ENCODE assay signal across 1 cellular context in genomic region chr16:67917852-67918236, GRCh38.
TF ChIP-seq lines count a peak whose summit lies in the region.

No MANE protein-coding gene starts in this region.

TF ChIP-seq in K562, 482 proteins besides CTCF, POLR2A, EP300 and RAD21 (continued from another document):
- TF ChIP-seq, protein P1, sequence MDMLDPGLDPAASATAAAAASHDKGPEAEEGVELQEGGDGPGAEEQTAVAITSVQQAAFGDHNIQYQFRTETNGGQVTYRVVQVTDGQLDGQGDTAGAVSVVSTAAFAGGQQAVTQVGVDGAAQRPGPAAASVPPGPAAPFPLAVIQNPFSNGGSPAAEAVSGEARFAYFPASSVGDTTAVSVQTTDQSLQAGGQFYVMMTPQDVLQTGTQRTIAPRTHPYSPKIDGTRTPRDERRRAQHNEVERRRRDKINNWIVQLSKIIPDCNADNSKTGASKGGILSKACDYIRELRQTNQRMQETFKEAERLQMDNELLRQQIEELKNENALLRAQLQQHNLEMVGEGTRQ (CRISPR knock-in tag; IDR thresholded peaks at IDR 0.05), result no peak
- TF ChIP-seq ZNF140 (CRISPR knock-in tag; IDR thresholded peaks at IDR 0.05) (no peak), MTA3 (IDR thresholded peaks at IDR 0.05; ENCODE audit: borderline replicate concordance) (no peak), E2F5 (CRISPR knock-in tag; IDR thresholded peaks at IDR 0.05) (no peak), ZNF592 (IDR thresholded peaks at IDR 0.05) (no peak), RBM25 (IDR thresholded peaks at IDR 0.05; ENCODE audit: low read depth, low read length, severe bottlenecking) (no peak), ZNF263 (CRISPR knock-in tag; IDR thresholded peaks at IDR 0.05; ENCODE audit: borderline replicate concordance) (no peak), HMGXB4 (CRISPR knock-in tag; IDR thresholded peaks at IDR 0.05) (no peak), POU5F1 (IDR thresholded peaks at IDR 0.05; ENCODE audit: borderline replicate concordance, low read depth, low read length, partially characterized antibody) (no peak), PHB2 (IDR thresholded peaks at IDR 0.05; ENCODE audit: low read depth) (no peak), ZNF408 (CRISPR knock-in tag; IDR thresholded peaks at IDR 0.05; ENCODE audit: low read depth) (no peak), ZKSCAN3 (CRISPR knock-in tag; IDR thresholded peaks at IDR 0.05) (no peak), ZNF224 (CRISPR knock-in tag; IDR thresholded peaks at IDR 0.05) (no peak), ZNF830 (CRISPR knock-in tag; IDR thresholded peaks at IDR 0.05) (no peak), ZNF431 (CRISPR knock-in tag; IDR thresholded peaks at IDR 0.05) (no peak), LEF1 (IDR thresholded peaks at IDR 0.05) (no peak), RCOR1 (IDR thresholded peaks at IDR 0.05; ENCODE audit: borderline replicate concordance in 1 of 2, low read depth in 2 of 2, low read length in 2 of 2) (0 out of 4 replicates have a peak, but pooled peaks of 1 of the 2 experiments have one; percentile 48)
- TF ChIP-seq, protein P2, sequence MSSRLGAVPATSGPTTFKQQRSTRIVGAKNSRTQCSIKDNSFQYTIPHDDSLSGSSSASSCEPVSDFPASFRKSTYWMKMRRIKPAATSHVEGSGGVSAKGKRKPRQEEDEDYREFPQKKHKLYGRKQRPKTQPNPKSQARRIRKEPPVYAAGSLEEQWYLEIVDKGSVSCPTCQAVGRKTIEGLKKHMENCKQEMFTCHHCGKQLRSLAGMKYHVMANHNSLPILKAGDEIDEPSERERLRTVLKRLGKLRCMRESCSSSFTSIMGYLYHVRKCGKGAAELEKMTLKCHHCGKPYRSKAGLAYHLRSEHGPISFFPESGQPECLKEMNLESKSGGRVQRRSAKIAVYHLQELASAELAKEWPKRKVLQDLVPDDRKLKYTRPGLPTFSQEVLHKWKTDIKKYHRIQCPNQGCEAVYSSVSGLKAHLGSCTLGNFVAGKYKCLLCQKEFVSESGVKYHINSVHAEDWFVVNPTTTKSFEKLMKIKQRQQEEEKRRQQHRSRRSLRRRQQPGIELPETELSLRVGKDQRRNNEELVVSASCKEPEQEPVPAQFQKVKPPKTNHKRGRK (tag; IDR thresholded peaks at IDR 0.05), result no peak
- TF ChIP-seq, protein P3, sequence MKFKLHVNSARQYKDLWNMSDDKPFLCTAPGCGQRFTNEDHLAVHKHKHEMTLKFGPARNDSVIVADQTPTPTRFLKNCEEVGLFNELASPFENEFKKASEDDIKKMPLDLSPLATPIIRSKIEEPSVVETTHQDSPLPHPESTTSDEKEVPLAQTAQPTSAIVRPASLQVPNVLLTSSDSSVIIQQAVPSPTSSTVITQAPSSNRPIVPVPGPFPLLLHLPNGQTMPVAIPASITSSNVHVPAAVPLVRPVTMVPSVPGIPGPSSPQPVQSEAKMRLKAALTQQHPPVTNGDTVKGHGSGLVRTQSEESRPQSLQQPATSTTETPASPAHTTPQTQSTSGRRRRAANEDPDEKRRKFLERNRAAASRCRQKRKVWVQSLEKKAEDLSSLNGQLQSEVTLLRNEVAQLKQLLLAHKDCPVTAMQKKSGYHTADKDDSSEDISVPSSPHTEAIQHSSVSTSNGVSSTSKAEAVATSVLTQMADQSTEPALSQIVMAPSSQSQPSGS (CRISPR knock-in tag; IDR thresholded peaks at IDR 0.05), result no peak
- TF ChIP-seq, protein P4, sequence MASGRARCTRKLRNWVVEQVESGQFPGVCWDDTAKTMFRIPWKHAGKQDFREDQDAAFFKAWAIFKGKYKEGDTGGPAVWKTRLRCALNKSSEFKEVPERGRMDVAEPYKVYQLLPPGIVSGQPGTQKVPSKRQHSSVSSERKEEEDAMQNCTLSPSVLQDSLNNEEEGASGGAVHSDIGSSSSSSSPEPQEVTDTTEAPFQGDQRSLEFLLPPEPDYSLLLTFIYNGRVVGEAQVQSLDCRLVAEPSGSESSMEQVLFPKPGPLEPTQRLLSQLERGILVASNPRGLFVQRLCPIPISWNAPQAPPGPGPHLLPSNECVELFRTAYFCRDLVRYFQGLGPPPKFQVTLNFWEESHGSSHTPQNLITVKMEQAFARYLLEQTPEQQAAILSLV (tag; IDR thresholded peaks at IDR 0.05), result no peak
